In genomic region chrX:134659761-134660160, GRCh38 we compare ENCODE assay signal across 1 cellular context.
TF ChIP-seq lines count a peak whose summit lies in the region.

No MANE protein-coding gene starts in this region.

TF ChIP-seq in IMR-90, 13 proteins besides CTCF, POLR2A, EP300 and RAD21 (continued from another document):
- no peak for TF ChIP-seq USF2 (IDR thresholded peaks at IDR 0.05; ENCODE audit: low read depth, low read length)
- TF ChIP-seq RCOR1 (IDR thresholded peaks at IDR 0.05; ENCODE audit: insufficient replicate concordance, low read length), result no peak
